ENCODE assay signal across 8 cellular contexts in the genomic region with DNA sequence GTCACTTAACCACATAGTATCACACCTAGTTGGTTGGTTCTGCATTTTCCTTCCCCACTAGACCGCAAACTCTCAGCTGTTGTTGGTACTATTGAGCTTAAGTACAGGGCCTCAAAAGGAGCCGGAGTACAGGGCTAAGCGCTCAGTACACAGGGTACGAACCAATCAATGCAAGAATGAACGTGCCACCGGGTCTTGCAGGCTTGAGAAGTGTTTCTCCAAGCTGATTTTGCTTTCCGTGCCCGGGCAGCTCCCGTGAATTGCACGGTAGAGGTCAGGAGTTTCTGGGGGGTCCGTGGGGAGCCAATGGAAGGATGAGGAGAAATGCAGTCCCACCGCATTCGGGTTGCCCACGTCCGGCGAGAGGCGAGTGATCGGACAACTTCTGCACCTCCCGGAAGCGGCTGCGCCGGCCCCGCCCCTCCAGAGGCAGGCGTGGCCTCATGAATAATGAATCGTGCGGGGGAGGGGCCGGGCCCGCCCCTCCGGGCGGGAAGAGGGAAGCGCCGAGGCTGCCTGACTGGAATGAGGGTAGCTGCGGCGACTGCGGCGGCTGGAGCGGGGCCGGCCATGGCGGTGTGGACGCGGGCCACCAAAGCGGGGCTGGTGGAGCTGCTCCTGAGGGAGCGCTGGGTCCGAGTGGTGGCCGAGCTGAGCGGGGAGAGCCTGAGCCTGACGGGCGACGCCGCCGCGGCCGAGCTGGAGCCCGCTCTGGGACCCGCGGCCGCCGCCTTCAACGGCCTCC. TPM values are rescaled to one million over a fixed set of nuclear protein-coding genes. Genes with fewer than 3 reads are reported as not detected.
DNase-seq lines count a peak whose midpoint lies in the region; ATAC-seq lines count a peak whose summit lies in the region.

A gene (plus strand): TSS at position 523 of the 745 bp plus-strand sequence. CDS start 3 bp downstream, at position 526.

- peak within 1 kb of the TSS; percentile 64 for H3K4me3 ChIP-seq in mesodermal cell (ENCODE audit: extremely low read depth, insufficient read depth, low read length, poor library complexity, severe bottlenecking)

- peaks cover 7% of the 10 kb centered on the region for H3K36me3 ChIP-seq in mesodermal cell (ENCODE audit: control insufficient read depth, insufficient read depth, low read length)

- DNase-seq in COLO668 (lab: John Stamatoyannopoulos, UW; ENCODE audit: unreplicated experiment) (peak; percentile 94), HK-2 (ENCODE audit: unreplicated experiment) (peak; percentile 93), NOMO-1 treated with dmso at 0.1 percent for 144 hours (lab: John Stamatoyannopoulos, UW; ENCODE audit: unreplicated experiment) (peak; percentile 93)
- peak; percentile 78 for DNase-seq in activated CD8-positive, alpha-beta memory T cell treated with anti-CD3 and anti-CD28 coated beads, Interleukin-2, amount 50 U/mL, for 4 hours
- DNase-seq in stimulated activated CD8-positive, alpha-beta memory T cell treated with anti-CD3 and anti-CD28 coated beads, Interleukin-15, amount 100 ng/mL, for 48 hours (ENCODE audit: low read depth in 2 of 2), result peak; percentile 75 to 76

- peak within 1 kb of the TSS; percentile 69 for H3K27ac ChIP-seq in mesodermal cell (ENCODE audit: low read depth, low read length, severe bottlenecking)

- ATAC-seq in GM19455 (IDR thresholded peaks at IDR 0.05; ENCODE audit: unreplicated experiment), result peak; percentile 80

- 4 to 5% methylated on average over 43 to 54 of the region's 59 CpGs for WGBS in mesodermal cell (ENCODE audit: insufficient coverage in 2 of 2), 2 experiments

- H3K9me3 ChIP-seq in mesodermal cell (ENCODE audit: control insufficient read depth, low read length), result no peaks in the 10 kb centered on the region

- H3K4me1 ChIP-seq in mesodermal cell (ENCODE audit: control insufficient read depth, insufficient read depth, low read length, poor library complexity, severe bottlenecking), result peaks cover 14% of the 10 kb centered on the region

- in situ Hi-C loops in endometrial microvascular endothelial cells (cut with HindIII; ENCODE audit: inconsistent ontology term, low pct_unique_long_range_greater_than_20kb, low sequenced_read_pairs), result no loop called here

RNA-seq across cellular contexts. Expression of the gene that starts here (rescaled TPM):
- total RNA-seq in endometrial microvascular endothelial cells (ENCODE audit: inconsistent ontology term), result 45.9 TPM
- polyA plus RNA-seq in mesodermal cell (2013, experiment 1 of 2), result 13.7 TPM
- polyA plus RNA-seq in mesodermal cell (2013, experiment 2 of 2), result 12.7 TPM

Comparison
In these comparisons a context has a peak if more than half of its experiments do, and no peak if none do; other contexts are left out.
1. Peak in every context shown above with its lines: DNase-seq, ATAC-seq, H3K4me3 ChIP-seq and H3K27ac ChIP-seq.